In genomic region chr9:122657527-122657926, GRCh38 we compare ENCODE assay signal across 12 cellular contexts. TPM values are rescaled to one million over a fixed set of nuclear protein-coding genes. Genes with fewer than 3 reads are reported as not detected.
"Had no signal": no experiment of that assay in that cellular context is flagged by ENCODE, and none has a peak within 500 bp of the region (broad histone marks: within the 10 kb centered on the region; RNA-seq: fewer than 3 reads in every experiment).

TSS of gene OR1B1 (minus strand) at chr9:122657627.

- H3K4me1 Mint-ChIP-seq: IgD-negative memory B cell had no signal

- H3K4me3 Mint-ChIP-seq: IgD-negative memory B cell had no signal

- ATAC-seq: HepG2, K562 had no signal

- H3K4me3 ChIP-seq: K562 had no signal

- H3K36me3 Mint-ChIP-seq: IgD-negative memory B cell had no signal

- FAIRE-seq: HepG2, HTR-8/SVneo, K562 had no signal

- H3K9ac ChIP-seq: KMS-11 had no signal

- H3K27ac Mint-ChIP-seq: IgD-negative memory B cell had no signal

- H3K4me2 ChIP-seq: KMS-11 had no signal

- DNase-seq: IMR-90, Karpas-422, KBM-7, KG1 had no signal

- H3K27ac ChIP-seq: HL-60, KMS-11 had no signal

RNA-seq across cellular contexts. Expression of gene OR1B1, which starts in this region (rescaled TPM):
- total RNA-seq: HepG2, HT-29, HT1080, IMR-90, K562 had no signal
- polyA plus RNA-seq: HepG2, IgD-negative memory B cell, IMR-90, K562 had no signal
